ENCODE assay signal across 8 cellular contexts in genomic region chrX:16946971-16947562, GRCh38. TPM values are rescaled to one million over a fixed set of nuclear protein-coding genes. Genes with fewer than 3 reads are reported as not detected.
DNase-seq lines count a peak whose midpoint lies in the region; ATAC-seq and TF ChIP-seq lines count a peak whose summit lies in the region.

No MANE protein-coding gene starts in this region.

- peak; percentile 24 for DNase-seq in activated T-cell treated with anti-CD3 and anti-CD28 coated beads, Interleukin-2, amount 50 U/mL, for 1 hour
- DNase-seq in activated T-cell treated with anti-CD3 and anti-CD28 coated beads for 4 hours: no peak
- no peak for DNase-seq in activated CD4-positive, alpha-beta memory T cell treated with anti-CD3 and anti-CD28 coated beads, Interleukin-2, amount 10 ng/mL, durations not matched to agents 7 days and 5 days
- no peak for DNase-seq in esophagus squamous epithelium (lab: John Stamatoyannopoulos, UW)
- DNase-seq in occipital lobe (lab: John Stamatoyannopoulos, UW): peak; percentile 10
- no peak for DNase-seq in DMS153 treated with DMSO at 0.1 percent for 48 hours (lab: John Stamatoyannopoulos, UW; ENCODE audit: unreplicated experiment)
- DNase-seq in NCI-H1436 (lab: John Stamatoyannopoulos, UW): no peak

- no peak overlapping the region for H3K27ac Mint-ChIP-seq in activated CD4-positive, alpha-beta memory T cell treated with anti-CD3 and anti-CD28 coated beads, Interleukin-2, amount 10 ng/mL, durations not matched to agents 7 days and 5 days

- H3K4me1 Mint-ChIP-seq in activated CD4-positive, alpha-beta memory T cell treated with anti-CD3 and anti-CD28 coated beads, Interleukin-2, amount 10 ng/mL, durations not matched to agents 7 days and 5 days: peaks cover 3% of the 10 kb centered on the region

- ATAC-seq in HG03135 (IDR thresholded peaks at IDR 0.05; ENCODE audit: unreplicated experiment): peak; percentile 41

- H3K27ac ChIP-seq in esophagus squamous epithelium: peak overlapping the region in 1 of 4 donors; percentile 70

- H3K36me3 Mint-ChIP-seq in activated CD4-positive, alpha-beta memory T cell treated with anti-CD3 and anti-CD28 coated beads, Interleukin-2, amount 10 ng/mL, durations not matched to agents 7 days and 5 days (ENCODE audit: low read depth): no peaks in the 10 kb centered on the region

- H3K9me3 ChIP-seq in esophagus squamous epithelium: no peaks in the 10 kb centered on the region

- H3K36me3 ChIP-seq in esophagus squamous epithelium: no peaks in the 10 kb centered on the region

- intact Hi-C loops in esophagus squamous epithelium (cut with DNase I): no loop called here

- peak overlapping the region; percentile 49 to 76 (median 58) for H3K4me3 ChIP-seq in esophagus squamous epithelium

- peak overlapping the region; percentile 61 for H3K4me3 Mint-ChIP-seq in activated CD4-positive, alpha-beta memory T cell treated with anti-CD3 and anti-CD28 coated beads, Interleukin-2, amount 10 ng/mL, durations not matched to agents 7 days and 5 days

- POLR2A ChIA-PET in activated CD4-positive, alpha-beta memory T cell treated with anti-CD3 and anti-CD28 coated beads, Interleukin-2, amount 10 ng/mL, durations not matched to agents 7 days and 5 days (lab: Charles Lee): no interaction called here

- no peaks in the 10 kb centered on the region for H3K27me3 ChIP-seq in esophagus squamous epithelium

- TF ChIP-seq CTCF in esophagus squamous epithelium (IDR thresholded peaks at IDR 0.05): no peak

- CTCF ChIA-PET in activated CD4-positive, alpha-beta memory T cell treated with anti-CD3 and anti-CD28 coated beads, Interleukin-2, amount 10 ng/mL, durations not matched to agents 7 days and 5 days (lab: Charles Lee): interaction anchor here (0.8 kb wide), 1 partner anchor 64 kb away, joined by 4 read pairs; no protein-coding TSS in a partner anchor

- WGBS in esophagus squamous epithelium, 2 donors: 31% methylated on average over 4 of the region's 43 CpGs; no CpG with 5 or more reads in 1 of the 2 donors

- peaks cover 22% of the 10 kb centered on the region for H3K27me3 Mint-ChIP-seq in activated CD4-positive, alpha-beta memory T cell treated with anti-CD3 and anti-CD28 coated beads, Interleukin-2, amount 10 ng/mL, durations not matched to agents 7 days and 5 days

- no peaks in the 10 kb centered on the region for H3K9me3 Mint-ChIP-seq in activated CD4-positive, alpha-beta memory T cell treated with anti-CD3 and anti-CD28 coated beads, Interleukin-2, amount 10 ng/mL, durations not matched to agents 7 days and 5 days

- no peak for TF ChIP-seq POLR2A in esophagus squamous epithelium (IDR thresholded peaks at IDR 0.05)

- H3K4me1 ChIP-seq in esophagus squamous epithelium: peaks cover 0 to 12% (median 0%) of the 10 kb centered on the region in 3 donors

RNA-seq across cellular contexts. Expression of gene REPS2, which starts 0.6 kb away (rescaled TPM):
- under 1 TPM; 0.10 TPM for total RNA-seq in activated CD4-positive, alpha-beta memory T cell treated with anti-CD3 and anti-CD28 coated beads, Interleukin-2, amount 10 ng/mL, durations not matched to agents 7 days and 5 days
- total RNA-seq in esophagus squamous epithelium (10 to 100 TPM in 1 of 4 donors, 1 to 10 TPM in 1, under 1 TPM in 2; 0.97 to 12.8 (median 3.0) TPM), occipital lobe (37.7 TPM)

Comparison
In these comparisons a context has a peak if more than half of its experiments do, and no peak if none do; other contexts are left out.
1. DNase-seq: peak in activated T-cell treated with anti-CD3 and anti-CD28 coated beads, Interleukin-2, amount 50 U/mL, for 1 hour (single experiment) and occipital lobe (single experiment); none in activated T-cell treated with anti-CD3 and anti-CD28 coated beads for 4 hours (single experiment), activated CD4-positive, alpha-beta memory T cell treated with anti-CD3 and anti-CD28 coated beads, Interleukin-2, amount 10 ng/mL, durations not matched to agents 7 days and 5 days (single experiment), esophagus squamous epithelium (single experiment), DMS153 treated with DMSO at 0.1 percent for 48 hours (single experiment) and NCI-H1436 (single experiment).